In the genomic region with DNA sequence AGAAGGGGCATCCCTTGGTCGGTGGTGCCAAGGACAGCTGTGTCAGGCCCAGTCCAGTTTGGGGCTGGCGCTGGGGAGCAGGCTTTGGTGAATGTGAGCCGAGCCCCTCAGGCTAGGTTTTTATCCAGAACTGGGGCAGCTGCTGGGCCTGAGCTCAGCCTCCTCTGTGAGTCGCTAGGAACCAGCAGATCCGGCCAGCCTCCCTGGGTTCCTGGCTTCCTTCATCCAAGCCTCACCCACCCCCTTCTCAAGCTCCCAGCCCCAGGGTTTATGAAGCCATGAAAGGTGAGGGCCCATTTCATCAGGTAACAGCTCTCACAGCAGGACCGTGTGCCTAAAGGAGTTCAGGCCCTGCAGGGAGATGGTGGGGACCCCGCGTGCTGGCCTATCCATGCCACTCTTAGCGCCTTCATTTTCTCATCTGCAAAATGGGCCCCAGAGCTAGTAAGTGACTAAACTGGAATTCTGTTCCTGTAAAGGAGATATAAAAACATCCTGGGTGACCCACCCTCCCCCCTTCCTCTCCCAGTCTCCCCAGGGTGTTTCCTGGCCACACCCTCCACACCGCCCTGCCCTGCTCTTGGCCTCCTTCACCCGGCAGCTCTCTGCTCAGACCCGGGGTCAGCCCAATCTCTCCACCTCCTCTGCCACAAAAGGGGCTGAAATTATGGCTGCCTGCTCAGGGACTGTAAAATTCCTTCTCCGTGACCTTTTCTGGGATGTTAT, we compare ENCODE assay signal across 1 cellular context.
TF ChIP-seq lines count a peak whose summit lies in the region.

No MANE protein-coding gene starts in this region.

TF ChIP-seq in K562, 482 proteins besides CTCF, POLR2A, EP300 and RAD21 (continued from another document and continues in another):
- peak; percentile 45 for TF ChIP-seq CXXC5 (CRISPR knock-in tag; IDR thresholded peaks at IDR 0.05)
- TF ChIP-seq GATAD2A (IDR thresholded peaks at IDR 0.05): 0 out of 2 replicates have a peak, but pooled peaks have one; percentile 10
- TF ChIP-seq CLOCK (CRISPR knock-in tag; IDR thresholded peaks at IDR 0.05; ENCODE audit: borderline replicate concordance): no peak
- TF ChIP-seq PHF8 (IDR thresholded peaks at IDR 0.05; ENCODE audit: borderline replicate concordance, low read length): no peak
- TF ChIP-seq MGA (IDR thresholded peaks at IDR 0.05): peak; percentile 22; the same call in 1 of the 2 replicates
- TF ChIP-seq GABPA (tag; conservative IDR thresholded peaks at IDR 0.05; ENCODE audit: low read depth): peak; percentile 52; the same call in 1 of the 2 replicates
- peak; percentile 82 to 96 for TF ChIP-seq KDM1A (IDR thresholded peaks at IDR 0.05)
- no peak for TF ChIP-seq ZNF77 (CRISPR knock-in tag; IDR thresholded peaks at IDR 0.05)
- 0 out of 2 replicates have a peak, but pooled peaks have one; percentile 17 for TF ChIP-seq HNRNPL (IDR thresholded peaks at IDR 0.05; ENCODE audit: low read depth, low read length)
- TF ChIP-seq POLR3A (IDR thresholded peaks at IDR 0.05; ENCODE audit: borderline replicate concordance, extremely low read depth, insufficient read depth, insufficient read length): no peak
- no peak for TF ChIP-seq TARDBP (IDR thresholded peaks at IDR 0.05)
- TF ChIP-seq, protein P1, sequence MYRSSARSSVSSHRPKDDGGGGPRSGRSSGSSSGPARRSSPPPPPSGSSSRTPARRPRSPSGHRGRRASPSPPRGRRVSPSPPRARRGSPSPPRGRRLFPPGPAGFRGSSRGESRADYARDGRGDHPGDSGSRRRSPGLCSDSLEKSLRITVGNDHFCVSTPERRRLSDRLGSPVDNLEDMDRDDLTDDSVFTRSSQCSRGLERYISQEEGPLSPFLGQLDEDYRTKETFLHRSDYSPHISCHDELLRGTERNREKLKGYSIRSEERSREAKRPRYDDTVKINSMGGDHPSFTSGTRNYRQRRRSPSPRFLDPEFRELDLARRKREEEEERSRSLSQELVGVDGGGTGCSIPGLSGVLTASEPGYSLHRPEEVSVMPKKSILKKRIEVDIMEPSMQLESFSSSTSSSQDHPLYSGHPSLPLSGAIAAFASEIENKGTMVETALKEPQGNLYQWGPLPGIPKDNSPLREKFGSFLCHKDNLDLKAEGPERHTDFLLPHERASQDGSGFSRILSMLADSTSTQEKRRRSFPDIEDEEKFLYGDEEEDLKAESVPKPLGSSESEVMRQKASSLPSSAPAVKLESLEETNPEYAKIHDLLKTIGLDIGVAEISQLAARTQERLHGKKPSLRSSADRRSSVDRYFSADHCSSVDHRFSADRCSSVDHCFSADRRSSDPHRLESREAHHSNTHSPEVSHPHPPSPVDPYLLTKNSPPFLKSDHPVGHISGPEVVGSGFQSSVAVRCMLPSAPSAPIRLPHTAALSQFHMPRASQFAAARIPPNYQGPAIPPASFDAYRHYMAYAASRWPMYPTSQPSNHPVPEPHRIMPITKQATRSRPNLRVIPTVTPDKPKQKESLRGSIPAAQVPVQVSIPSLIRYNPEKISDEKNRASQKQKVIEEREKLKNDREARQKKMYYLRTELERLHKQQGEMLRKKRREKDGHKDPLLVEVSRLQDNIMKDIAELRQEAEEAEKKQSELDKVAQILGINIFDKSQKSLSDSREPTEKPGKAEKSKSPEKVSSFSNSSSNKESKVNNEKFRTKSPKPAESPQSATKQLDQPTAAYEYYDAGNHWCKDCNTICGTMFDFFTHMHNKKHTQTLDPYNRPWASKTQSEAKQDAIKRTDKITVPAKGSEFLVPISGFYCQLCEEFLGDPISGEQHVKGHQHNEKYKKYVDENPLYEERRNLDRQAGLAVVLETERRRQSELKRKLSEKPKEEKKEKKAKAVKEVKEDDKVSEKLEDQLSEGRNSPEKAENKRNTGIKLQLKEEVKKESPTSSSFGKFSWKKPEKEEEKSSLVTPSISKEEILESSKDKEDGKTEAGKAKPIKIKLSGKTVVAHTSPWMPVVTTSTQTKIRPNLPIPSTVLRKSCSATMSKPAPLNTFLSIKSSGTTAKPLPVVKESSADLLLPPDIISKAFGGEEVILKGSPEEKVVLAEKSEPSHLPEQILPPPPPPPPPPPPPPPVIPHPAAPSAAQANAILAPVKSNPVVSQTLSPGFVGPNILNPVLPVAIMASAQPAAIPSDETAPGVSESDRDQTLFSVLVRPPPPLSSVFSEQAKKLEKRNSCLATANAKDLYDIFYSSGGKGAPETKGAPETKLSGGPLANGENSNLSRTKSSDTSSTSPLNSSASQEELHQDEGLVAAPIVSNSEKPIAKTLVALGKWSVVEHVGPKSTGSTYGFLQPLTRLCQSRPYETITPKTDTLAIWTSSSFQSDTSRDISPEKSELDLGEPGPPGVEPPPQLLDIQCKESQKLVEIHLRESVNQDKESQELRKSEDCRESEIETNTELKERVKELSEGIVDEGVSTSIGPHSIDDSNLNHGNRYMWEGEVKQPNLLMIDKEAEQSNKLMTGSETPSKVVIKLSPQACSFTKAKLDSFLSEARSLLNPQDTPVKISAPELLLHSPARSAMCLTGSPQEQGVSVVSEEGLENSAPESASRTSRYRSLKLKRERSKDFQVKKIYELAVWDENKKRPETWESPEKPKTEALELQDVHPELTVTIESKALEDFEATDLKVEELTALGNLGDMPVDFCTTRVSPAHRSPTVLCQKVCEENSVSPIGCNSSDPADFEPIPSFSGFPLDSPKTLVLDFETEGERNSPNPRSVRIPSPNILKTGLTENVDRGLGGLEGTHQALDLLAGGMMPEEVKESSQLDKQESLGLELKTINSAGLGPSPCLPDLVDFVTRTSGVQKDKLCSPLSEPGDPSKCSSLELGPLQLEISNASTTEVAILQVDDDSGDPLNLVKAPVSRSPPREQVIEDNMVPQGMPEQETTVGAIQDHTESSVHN (IDR thresholded peaks at IDR 0.05; ENCODE audit: borderline replicate concordance in 1 of 2, low read depth in 1 of 2): no peak
- no peak for TF ChIP-seq ZNF316 (IDR thresholded peaks at IDR 0.05)
- no peak for TF ChIP-seq ZNF197 (CRISPR knock-in tag; IDR thresholded peaks at IDR 0.05; ENCODE audit: low read depth)
- TF ChIP-seq ZBTB7A (IDR thresholded peaks at IDR 0.05; ENCODE audit: borderline replicate concordance, control insufficient read depth, low read depth, low read length): peak; percentile 17; the same call in 1 of the 2 replicates
- TF ChIP-seq TAF7 (tag; IDR thresholded peaks at IDR 0.05): no peak
- TF ChIP-seq TOE1 (IDR thresholded peaks at IDR 0.05; ENCODE audit: borderline replicate concordance): 0 out of 2 replicates have a peak, but pooled peaks have one; percentile 19
- TF ChIP-seq TOE1 (CRISPR knock-in tag; IDR thresholded peaks at IDR 0.05; ENCODE audit: borderline replicate concordance, low read depth): no peak
- TF ChIP-seq EP400 (IDR thresholded peaks at IDR 0.05): peak; percentile 36; the same call in 1 of the 2 replicates
- TF ChIP-seq, protein P2, sequence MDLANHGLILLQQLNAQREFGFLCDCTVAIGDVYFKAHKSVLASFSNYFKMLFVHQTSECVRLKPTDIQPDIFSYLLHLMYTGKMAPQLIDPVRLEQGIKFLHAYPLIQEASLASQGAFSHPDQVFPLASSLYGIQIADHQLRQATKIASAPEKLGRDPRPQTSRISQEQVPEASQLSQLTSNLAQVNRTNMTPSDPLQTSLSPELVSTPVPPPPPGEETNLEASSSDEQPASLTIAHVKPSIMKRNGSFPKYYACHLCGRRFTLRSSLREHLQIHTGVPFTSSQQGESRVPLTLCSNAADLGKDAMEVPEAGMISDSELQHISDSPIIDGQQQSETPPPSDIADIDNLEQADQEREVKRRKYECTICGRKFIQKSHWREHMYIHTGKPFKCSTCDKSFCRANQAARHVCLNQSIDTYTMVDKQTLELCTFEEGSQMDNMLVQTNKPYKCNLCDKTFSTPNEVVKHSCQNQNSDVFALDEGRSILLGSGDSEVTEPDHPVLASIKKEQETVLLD (IDR thresholded peaks at IDR 0.05): 0 out of 2 replicates have a peak, but pooled peaks have one; percentile 31
- peak; percentile 71; the same call in 1 of the 2 replicates for TF ChIP-seq SMARCA5 (IDR thresholded peaks at IDR 0.05)
- peak; percentile 71 for TF ChIP-seq NR2C1 (IDR thresholded peaks at IDR 0.05)
- peak; percentile 43; the same call in 1 of the 2 replicates for TF ChIP-seq NR2C1 (tag; IDR thresholded peaks at IDR 0.05)
- peak; percentile 33 for TF ChIP-seq TAF1 (IDR thresholded peaks at IDR 0.05; ENCODE audit: control insufficient read depth, extremely low read depth, insufficient read depth, low read length, severe bottlenecking)
- no peak for TF ChIP-seq GTF2F1 (IDR thresholded peaks at IDR 0.05; ENCODE audit: low read depth, low read length)
- TF ChIP-seq, protein P3, sequence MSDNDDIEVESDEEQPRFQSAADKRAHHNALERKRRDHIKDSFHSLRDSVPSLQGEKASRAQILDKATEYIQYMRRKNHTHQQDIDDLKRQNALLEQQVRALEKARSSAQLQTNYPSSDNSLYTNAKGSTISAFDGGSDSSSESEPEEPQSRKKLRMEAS (CRISPR knock-in tag; IDR thresholded peaks at IDR 0.05): 0 out of 2 replicates have a peak, but pooled peaks have one; percentile 2
